ENCODE assay signal across 20 cellular contexts in the genomic region with DNA sequence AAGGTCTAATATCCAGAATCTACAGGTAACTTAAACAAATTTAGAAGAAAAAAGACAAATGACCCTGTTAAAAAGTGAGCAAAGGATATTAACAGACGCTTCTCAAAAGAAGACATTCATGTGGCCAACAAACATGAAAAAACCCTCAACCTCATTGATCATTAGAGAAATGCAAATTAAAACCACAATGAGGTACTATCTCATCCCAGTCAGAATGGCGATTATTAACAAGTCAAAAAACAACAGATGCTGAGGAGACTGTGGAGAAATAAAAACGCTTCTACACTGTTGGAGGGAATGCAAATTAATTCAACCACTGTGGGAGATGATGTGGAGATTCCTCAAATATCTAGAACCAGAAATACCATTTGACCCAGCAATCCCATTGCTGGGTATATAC.
"Had no signal": no experiment of that assay in that cellular context is flagged by ENCODE, and none has a peak within 500 bp of the region (broad histone marks: within the 10 kb centered on the region; RNA-seq: fewer than 3 reads in every experiment).

No MANE protein-coding gene starts in this region.

- ATAC-seq: T-helper 17 cell had no signal

- DNase-seq: KBM-7, MV-4-11, NCI-H1048, NCI-H1105, NCI-H1417, NCI-H1436 treated with DMSO at 0.1 percent for 48 hours, NCI-H1694, NCI-H187 treated with DMSO at 0.1 percent for 48 hours, NCI-H2029 treated with DMSO at 0.1 percent for 48 hours, NCI-H2171 treated with DMSO at 0.1 percent for 48 hours, NCI-H345, NCI-H446 treated with DMSO at 0.1 percent for 48 hours, NCI-H510A treated with DMSO at 0.1 percent for 48 hours, NCI-H69, NCI-H774, Right ventricle myocardium superior, RPMI8226, SK-N-SH, T-helper 1 cell, T-helper 17 cell had no signal

- H3K9me3 ChIP-seq: SK-N-SH had no signal
